7 cellular contexts compared by ENCODE assay signal in the genomic region with DNA sequence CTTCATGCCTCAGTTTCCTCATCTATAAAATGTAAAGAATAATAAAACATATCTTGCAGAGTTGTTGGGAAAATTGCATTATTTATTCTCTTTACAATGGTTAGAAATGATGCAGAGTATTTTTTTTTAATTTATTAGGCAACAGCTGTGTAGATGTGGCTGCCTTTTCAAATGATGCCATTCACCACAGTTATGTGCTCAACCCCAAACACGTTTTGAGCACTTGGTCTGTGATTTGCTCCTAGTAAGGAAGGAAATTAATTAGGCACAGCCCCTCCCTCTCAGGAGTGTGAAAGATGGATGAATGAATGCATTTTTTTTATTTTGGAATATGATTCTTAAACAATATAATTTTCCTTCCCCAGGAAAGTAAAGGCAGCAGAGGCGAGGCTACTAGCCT.
"Had no signal": no experiment of that assay in that cellular context is flagged by ENCODE, and none has a peak within 500 bp of the region (broad histone marks: within the 10 kb centered on the region; RNA-seq: fewer than 3 reads in every experiment).

No MANE protein-coding gene starts in this region.

- DNase-seq: GM23248, GOT3, H9, HCEC 1CT, KBM-7 had no signal

- ATAC-seq: HepG2 had no signal

- H2AFZ ChIP-seq: GM23248 had no signal

- H3K27ac ChIP-seq: GM23248, HL-60 had no signal

- H3K4me3 ChIP-seq: GM23248 had no signal

- H3K9ac ChIP-seq: GM23248 had no signal
